ENCODE assay signal across 9 cellular contexts in genomic region chr3:42539871-42540714, GRCh38. TPM values are rescaled to one million over a fixed set of nuclear protein-coding genes. Genes with fewer than 3 reads are reported as not detected.
DNase-seq lines count a peak whose midpoint lies in the region; ATAC-seq and TF ChIP-seq lines count a peak whose summit lies in the region.
"Had no signal": no experiment of that assay in that cellular context is flagged by ENCODE, and none has a peak within 500 bp of the region (broad histone marks: within the 10 kb centered on the region; RNA-seq: fewer than 3 reads in every experiment).

No MANE protein-coding gene starts in this region.

- H3K4me3 ChIP-seq in SU-DHL-6 (ENCODE audit: insufficient read depth, low read length, poor library complexity, severe bottlenecking): no peak overlapping the region
- H3K4me3 ChIP-seq in ascending aorta: no peak overlapping the region

- no peak overlapping the region for H3K27ac ChIP-seq in SU-DHL-6 (ENCODE audit: low read depth, low read length)
- H3K27ac ChIP-seq in ascending aorta: no peak overlapping the region

- H3K4me1 Mint-ChIP-seq in HFFc6 (ENCODE audit: low read depth) (no peaks in the 10 kb centered on the region), immature natural killer cell (no peaks in the 10 kb centered on the region)

- no peak overlapping the region for H2AFZ ChIP-seq in SU-DHL-6 (ENCODE audit: low read depth, low read length, severe bottlenecking)

- intact Hi-C loops in ascending aorta (cut with DNase I): no loop called here

- H3K9me3 ChIP-seq in SU-DHL-6 (ENCODE audit: insufficient read depth, low read length) (no peaks in the 10 kb centered on the region), ascending aorta (no peaks in the 10 kb centered on the region)

- no peak overlapping the region for H3K4me2 ChIP-seq in SU-DHL-6 (ENCODE audit: low read depth, low read length, poor library complexity, severe bottlenecking)

- no peaks in the 10 kb centered on the region for H3K36me3 Mint-ChIP-seq in HFFc6 (ENCODE audit: low read depth)
- H3K36me3 Mint-ChIP-seq in immature natural killer cell: no peaks in the 10 kb centered on the region

- TF ChIP-seq CTCF in HFFc6 (IDR thresholded peaks at IDR 0.05) (peak; percentile 91), SU-DHL-6 (IDR thresholded peaks at IDR 0.05; ENCODE audit: insufficient read depth, low read length, poor library complexity, severe bottlenecking) (peak; percentile 88), ascending aorta (IDR thresholded peaks at IDR 0.05) (peak; percentile 55 to 68 (median 59))

- no peaks in the 10 kb centered on the region for H3K36me3 ChIP-seq in SU-DHL-6 (ENCODE audit: low read length)
- no peaks in the 10 kb centered on the region for H3K36me3 ChIP-seq in ascending aorta

- no peak for ATAC-seq in GM18498 (IDR thresholded peaks at IDR 0.05; ENCODE audit: unreplicated experiment)

- H3K79me2 ChIP-seq in SU-DHL-6 (ENCODE audit: insufficient read depth, low read length): no peaks in the 10 kb centered on the region

- H3K9me3 Mint-ChIP-seq in HFFc6 (no peaks in the 10 kb centered on the region), immature natural killer cell (no peaks in the 10 kb centered on the region)
- H3K9me3 Mint-ChIP-seq: stimulated activated naive CD8-positive, alpha-beta T cell treated with anti-CD3 and anti-CD28 coated beads, Interleukin-15, Interleukin-2, amounts not matched to agents 100 ng/mL and 50 ng/mL, for 24 hours had no signal

- peak; percentile 76 for DNase-seq in D341Med (ENCODE audit: low spot score)
- no peak for DNase-seq in HFFc6
- no peak for DNase-seq in ascending aorta (ENCODE audit: low spot score in 2 of 2)
- peak; percentile 40 to 44 (median 43) for DNase-seq in immature natural killer cell
- peak; percentile 37 for DNase-seq in stimulated activated CD4-positive, alpha-beta T cell treated with anti-CD3 and anti-CD28 coated beads, Interleukin-2, amount 100 ng/mL, for 4 hours (ENCODE audit: low read depth)
- no peak for DNase-seq in cerebellum (ENCODE audit: low spot score)

- no peaks in the 10 kb centered on the region for H3K27me3 ChIP-seq in SU-DHL-6 (ENCODE audit: low read length)
- H3K27me3 ChIP-seq in ascending aorta: no peaks in the 10 kb centered on the region

- no peaks in the 10 kb centered on the region for H3F3A ChIP-seq in SU-DHL-6 (ENCODE audit: insufficient read depth)

- H3K27me3 Mint-ChIP-seq in HFFc6 (ENCODE audit: insufficient read depth) (peaks cover 19% of the 10 kb centered on the region), immature natural killer cell (ENCODE audit: low read depth in 3 of 3) (peaks cover 0 to 2% (median 1%) of the 10 kb centered on the region in 3 donors)
- H3K27me3 Mint-ChIP-seq: stimulated activated naive CD8-positive, alpha-beta T cell treated with anti-CD3 and anti-CD28 coated beads, Interleukin-15, Interleukin-2, amounts not matched to agents 100 ng/mL and 50 ng/mL, for 24 hours had no signal

- H3K9ac ChIP-seq in SU-DHL-6 (ENCODE audit: low read length): no peak overlapping the region

- H3K4me1 ChIP-seq in ascending aorta: peaks cover 6 to 14% of the 10 kb centered on the region in 2 donors

- H3K4me3 Mint-ChIP-seq in HFFc6 (no peak overlapping the region), immature natural killer cell (no peak overlapping the region)
- H3K4me3 Mint-ChIP-seq: stimulated activated naive CD8-positive, alpha-beta T cell treated with anti-CD3 and anti-CD28 coated beads, Interleukin-15, Interleukin-2, amounts not matched to agents 100 ng/mL and 50 ng/mL, for 24 hours had no signal

- H3K9me2 ChIP-seq in SU-DHL-6 (replicated peaks; ENCODE audit: insufficient read depth, low read length): no peaks in the 10 kb centered on the region

- H4K20me1 ChIP-seq in SU-DHL-6 (ENCODE audit: low read depth, low read length): no peaks in the 10 kb centered on the region

- H3K27ac Mint-ChIP-seq in HFFc6 (no peak overlapping the region), immature natural killer cell (no peak overlapping the region)
- H3K27ac Mint-ChIP-seq: stimulated activated naive CD8-positive, alpha-beta T cell treated with anti-CD3 and anti-CD28 coated beads, Interleukin-15, Interleukin-2, amounts not matched to agents 100 ng/mL and 50 ng/mL, for 24 hours had no signal

RNA-seq across cellular contexts. Expression of gene VIPR1, which starts 37.6 kb away (rescaled TPM):
- not detected for total RNA-seq in HFFc6 (2021; fragmentation: NEBNext Ultra II Directional; extraction: Animal tissue kit (Norgen Biotek cat#: 25700))
- total RNA-seq in ascending aorta (3.5 TPM), cerebellum (2.0 TPM)
- polyA plus RNA-seq in immature natural killer cell: 1 to 10 TPM in 1 of 3 donors, under 1 TPM in 2; 0.30 to 1.8 (median 0.60) TPM

RNA-seq across cellular contexts. Expression of gene SEC22C, which starts 41.7 kb away (rescaled TPM):
- 10 to 100 TPM; 40.7 to 51.2 (median 48.6) TPM for total RNA-seq in HFFc6 (2021; fragmentation: NEBNext Ultra II Directional; extraction: Animal tissue kit (Norgen Biotek cat#: 25700))
- total RNA-seq in ascending aorta: 28.3 TPM
- 10 to 100 TPM; 28.7 to 35.6 (median 30.8) TPM for polyA plus RNA-seq in immature natural killer cell
- total RNA-seq in cerebellum: 50.9 TPM

RNA-seq across cellular contexts. Expression of gene SS18L2, which starts 50.6 kb away (rescaled TPM):
- total RNA-seq in HFFc6 (2021; fragmentation: NEBNext Ultra II Directional; extraction: Animal tissue kit (Norgen Biotek cat#: 25700)): 10 to 100 TPM; 18.9 to 23.2 (median 20.9) TPM
- 1.5 TPM for total RNA-seq in ascending aorta
- polyA plus RNA-seq in immature natural killer cell: 100 to 1,000 TPM; 118 to 124 (median 123) TPM
- 15.6 TPM for total RNA-seq in cerebellum

Comparison
In these comparisons a context has a peak if more than half of its experiments do, and no peak if none do; other contexts are left out.
1. DNase-seq: peak in D341Med (single experiment), immature natural killer cell (3 of 3) and stimulated activated CD4-positive, alpha-beta T cell treated with anti-CD3 and anti-CD28 coated beads, Interleukin-2, amount 100 ng/mL, for 4 hours (single experiment); none in HFFc6 (single experiment), ascending aorta (0 of 2) and cerebellum (single experiment).
2. Peak in every context shown above with its lines, with median percentiles within 50 percentile points of each other: CTCF ChIP-seq.